1 cellular context compared by ENCODE assay signal in genomic region chr1:63773815-63774616, GRCh38.
TF ChIP-seq lines count a peak whose summit lies in the region.

TSS of gene ROR1 (plus strand) at chr1:63774017.

TF ChIP-seq in HepG2, 621 proteins besides CTCF, POLR2A, EP300 and RAD21 (continued from another document and continues in another):
- TF ChIP-seq SMARCE1 (IDR thresholded peaks at IDR 0.05; ENCODE audit: borderline replicate concordance), result no peak
- TF ChIP-seq PBX2 (CRISPR knock-in tag; IDR thresholded peaks at IDR 0.05), result no peak
- TF ChIP-seq, protein P1, sequence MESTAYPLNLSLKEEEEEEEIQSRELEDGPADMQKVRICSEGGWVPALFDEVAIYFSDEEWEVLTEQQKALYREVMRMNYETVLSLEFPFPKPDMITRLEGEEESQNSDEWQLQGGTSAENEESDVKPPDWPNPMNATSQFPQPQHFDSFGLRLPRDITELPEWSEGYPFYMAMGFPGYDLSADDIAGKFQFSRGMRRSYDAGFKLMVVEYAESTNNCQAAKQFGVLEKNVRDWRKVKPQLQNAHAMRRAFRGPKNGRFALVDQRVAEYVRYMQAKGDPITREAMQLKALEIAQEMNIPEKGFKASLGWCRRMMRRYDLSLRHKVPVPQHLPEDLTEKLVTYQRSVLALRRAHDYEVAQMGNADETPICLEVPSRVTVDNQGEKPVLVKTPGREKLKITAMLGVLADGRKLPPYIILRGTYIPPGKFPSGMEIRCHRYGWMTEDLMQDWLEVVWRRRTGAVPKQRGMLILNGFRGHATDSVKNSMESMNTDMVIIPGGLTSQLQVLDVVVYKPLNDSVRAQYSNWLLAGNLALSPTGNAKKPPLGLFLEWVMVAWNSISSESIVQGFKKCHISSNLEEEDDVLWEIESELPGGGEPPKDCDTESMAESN (CRISPR knock-in tag; conservative IDR thresholded peaks at IDR 0.05), result peak; percentile 67; the same call in 1 of the 2 replicates
- no peak for TF ChIP-seq MED8 (CRISPR knock-in tag; IDR thresholded peaks at IDR 0.05; ENCODE audit: insufficient replicate concordance)
- TF ChIP-seq ZNF549 (CRISPR knock-in tag; IDR thresholded peaks at IDR 0.05), result no peak
- TF ChIP-seq MNT (IDR thresholded peaks at IDR 0.05), result no peak
- peak; percentile 35; the same call in 1 of the 2 replicates for TF ChIP-seq KDM4B (CRISPR knock-in tag; IDR thresholded peaks at IDR 0.05)
- no peak for TF ChIP-seq HCFC1 (IDR thresholded peaks at IDR 0.05; ENCODE audit: low read depth, low read length)
- TF ChIP-seq ZNF737 (CRISPR knock-in tag; IDR thresholded peaks at IDR 0.05; ENCODE audit: borderline replicate concordance), result no peak
- TF ChIP-seq ZNF704 (CRISPR knock-in tag; IDR thresholded peaks at IDR 0.05; ENCODE audit: borderline replicate concordance), result no peak
- TF ChIP-seq ZNF572 (CRISPR knock-in tag; IDR thresholded peaks at IDR 0.05), result 0 out of 2 replicates have a peak, but pooled peaks have one; percentile 44
- no peak for TF ChIP-seq KLF6 (CRISPR knock-in tag; IDR thresholded peaks at IDR 0.05)
- no peak for TF ChIP-seq RBAK (CRISPR knock-in tag; IDR thresholded peaks at IDR 0.05)
- TF ChIP-seq ZEB1 (IDR thresholded peaks at IDR 0.05; ENCODE audit: insufficient replicate concordance, low read depth), result no peak
- TF ChIP-seq MAZ (IDR thresholded peaks at IDR 0.05; ENCODE audit: borderline replicate concordance, low read depth, low read length), result no peak
- TF ChIP-seq MAZ (CRISPR knock-in tag; IDR thresholded peaks at IDR 0.05; ENCODE audit: low read depth), result peak; percentile 78
- TF ChIP-seq, protein P2, sequence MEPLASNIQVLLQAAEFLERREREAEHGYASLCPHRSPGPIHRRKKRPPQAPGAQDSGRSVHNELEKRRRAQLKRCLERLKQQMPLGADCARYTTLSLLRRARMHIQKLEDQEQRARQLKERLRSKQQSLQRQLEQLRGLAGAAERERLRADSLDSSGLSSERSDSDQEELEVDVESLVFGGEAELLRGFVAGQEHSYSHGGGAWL (CRISPR knock-in tag; IDR thresholded peaks at IDR 0.05), result peak; percentile 81
- TF ChIP-seq ZBTB2 (CRISPR knock-in tag; IDR thresholded peaks at IDR 0.05; ENCODE audit: low read depth), result no peak
- TF ChIP-seq JARID2 (CRISPR knock-in tag; IDR thresholded peaks at IDR 0.05; ENCODE audit: insufficient replicate concordance), result no peak
- TF ChIP-seq ZBTB49 (CRISPR knock-in tag; IDR thresholded peaks at IDR 0.05; ENCODE audit: borderline replicate concordance), result no peak
- no peak for TF ChIP-seq PCBP2 (optimal IDR thresholded peaks at IDR 0.05; ENCODE audit: low read depth, low read length, poor library complexity, severe bottlenecking)
- no peak for TF ChIP-seq ZNF335 (CRISPR knock-in tag; IDR thresholded peaks at IDR 0.05)
- TF ChIP-seq CCAR2 (optimal IDR thresholded peaks at IDR 0.05; ENCODE audit: low read depth, low read length), result no peak
- no peak for TF ChIP-seq ZBTB3 (CRISPR knock-in tag; IDR thresholded peaks at IDR 0.05; ENCODE audit: borderline replicate concordance, low read depth)
- TF ChIP-seq NFRKB (IDR thresholded peaks at IDR 0.05), result no peak
- TF ChIP-seq NR2F2 (IDR thresholded peaks at IDR 0.05; ENCODE audit: borderline replicate concordance, low read depth), result no peak
- TF ChIP-seq ZNF891 (CRISPR knock-in tag; IDR thresholded peaks at IDR 0.05), result peak; percentile 81
- TF ChIP-seq RFXAP (CRISPR knock-in tag; IDR thresholded peaks at IDR 0.05; ENCODE audit: borderline replicate concordance), result no peak; the same call in 1 of the 2 replicates
- TF ChIP-seq ZBTB46 (CRISPR knock-in tag; IDR thresholded peaks at IDR 0.05; ENCODE audit: borderline replicate concordance), result no peak
- TF ChIP-seq CEBPG (CRISPR knock-in tag; IDR thresholded peaks at IDR 0.05), result no peak
- no peak for TF ChIP-seq ZNF317 (CRISPR knock-in tag; IDR thresholded peaks at IDR 0.05)
- TF ChIP-seq SYNCRIP (IDR thresholded peaks at IDR 0.05; ENCODE audit: insufficient read depth, low read depth, low read length), result no peak
- peak; percentile 36; the same call in 1 of the 2 replicates for TF ChIP-seq ARID5B (CRISPR knock-in tag; IDR thresholded peaks at IDR 0.05)
- TF ChIP-seq ATF7 (IDR thresholded peaks at IDR 0.05), result no peak
- no peak for TF ChIP-seq ATF7 (CRISPR knock-in tag; IDR thresholded peaks at IDR 0.05)
- no peak for TF ChIP-seq HNF4A (CRISPR knock-in tag; IDR thresholded peaks at IDR 0.05)
- no peak for TF ChIP-seq HOXD1 (CRISPR knock-in tag; IDR thresholded peaks at IDR 0.05)
- no peak for TF ChIP-seq RFXANK (CRISPR knock-in tag; IDR thresholded peaks at IDR 0.05)
- TF ChIP-seq ZNF839 (CRISPR knock-in tag; IDR thresholded peaks at IDR 0.05; ENCODE audit: borderline replicate concordance), result no peak
- peak; percentile 54; the same call in 1 of the 2 replicates for TF ChIP-seq NFIB (CRISPR knock-in tag; IDR thresholded peaks at IDR 0.05; ENCODE audit: borderline replicate concordance)
- no peak; the same call in 1 of the 2 replicates for TF ChIP-seq ZNF710 (CRISPR knock-in tag; IDR thresholded peaks at IDR 0.05; ENCODE audit: borderline replicate concordance)
- no peak for TF ChIP-seq ZSCAN9 (CRISPR knock-in tag; IDR thresholded peaks at IDR 0.05; ENCODE audit: borderline replicate concordance)
- TF ChIP-seq HBP1 (CRISPR knock-in tag; IDR thresholded peaks at IDR 0.05; ENCODE audit: low read depth), result no peak
- TF ChIP-seq GFI1 (CRISPR knock-in tag; IDR thresholded peaks at IDR 0.05; ENCODE audit: borderline replicate concordance), result no peak; the same call in 1 of the 2 replicates
- no peak for TF ChIP-seq FOXP1 (IDR thresholded peaks at IDR 0.05)
- TF ChIP-seq FOXP1 (CRISPR knock-in tag; IDR thresholded peaks at IDR 0.05), result no peak
